23 cellular contexts compared by ENCODE assay signal in genomic region chr2:168622559-168622958, GRCh38.
DNase-seq lines count a peak whose midpoint lies in the region; ATAC-seq, FAIRE-seq and TF ChIP-seq lines count a peak whose summit lies in the region.
"Had no signal": no experiment of that assay in that cellular context is flagged by ENCODE, and none has a peak within 500 bp of the region (broad histone marks: within the 10 kb centered on the region; RNA-seq: fewer than 3 reads in every experiment).

No MANE protein-coding gene starts in this region.

- H3K36me3 ChIP-seq in bronchial epithelial cell (ENCODE audit: control insufficient read depth, insufficient read depth, low read length) (no peaks in the 10 kb centered on the region), pancreas (no peaks in the 10 kb centered on the region), WERI-Rb-1 (no peaks in the 10 kb centered on the region)
- H3K36me3 ChIP-seq: gastroesophageal sphincter, neutrophil had no signal

- H3K27ac ChIP-seq in pancreas: no peak overlapping the region
- no peak overlapping the region for H3K27ac ChIP-seq in WERI-Rb-1
- H3K27ac ChIP-seq in foreskin keratinocyte: no peak overlapping the region
- H3K27ac ChIP-seq: dorsolateral prefrontal cortex, gastroesophageal sphincter, neutrophil had no signal

- WGBS in pancreas, 2 donors: 23 to 28% methylated on average over 1 of the region's 1 CpG

- H3K9me3 ChIP-seq in pancreas (no peaks in the 10 kb centered on the region), WERI-Rb-1 (ENCODE audit: severe bottlenecking) (no peaks in the 10 kb centered on the region)
- H3K9me3 ChIP-seq: gastroesophageal sphincter, neutrophil had no signal

- H3K4me3 ChIP-seq in bronchial epithelial cell (ENCODE audit: low read depth, low read length) (no peak overlapping the region), pancreas (no peak overlapping the region), WERI-Rb-1 (ENCODE audit: low read depth, low read length) (no peak overlapping the region)
- H3K4me3 ChIP-seq: dorsolateral prefrontal cortex, gastroesophageal sphincter, GM23338 had no signal

- FAIRE-seq in bronchial epithelial cell (lab: Jason Lieb, UNC) (no peak), pancreas (lab: Jason Lieb, UNC) (no peak)

- intact Hi-C loops in pancreas (cut with DNase I): no loop called here

- TF ChIP-seq CTCF in bronchial epithelial cell (IDR thresholded peaks at IDR 0.05; ENCODE audit: insufficient read depth, low read length, severe bottlenecking) (no peak), pancreas (IDR thresholded peaks at IDR 0.05) (no peak), WERI-Rb-1 (IDR thresholded peaks at IDR 0.05; ENCODE audit: low read depth, low read length) (no peak), foreskin keratinocyte (conservative IDR thresholded peaks at IDR 0.05) (no peak)

- H3K4me1 ChIP-seq in pancreas (peaks cover 0 to 10% (median 5%) of the 10 kb centered on the region in 3 donors), foreskin keratinocyte (no peaks in the 10 kb centered on the region)

- ATAC-seq in GM18861 (IDR thresholded peaks at IDR 0.05; ENCODE audit: unreplicated experiment) (peak; percentile 42), HG03354 (IDR thresholded peaks at IDR 0.05; ENCODE audit: poor library complexity, severe bottlenecking, unreplicated experiment) (peak; percentile 47), pancreas (peak in 3 of 4 donors; percentile 56 to 65 (median 64)), foreskin keratinocyte (no peak)
- ATAC-seq: gastroesophageal sphincter; GM23338; right cardiac atrium; stimulated activated effector memory CD8-positive, alpha-beta T cell treated with anti-CD3 and anti-CD28 coated beads, Interleukin-12 subunit alpha, Interleukin-12 subunit beta, amount 100 ng/mL, for 72 hours had no signal

- no peaks in the 10 kb centered on the region for H3K27me3 ChIP-seq in bronchial epithelial cell (ENCODE audit: control insufficient read depth, insufficient read depth, low read length)
- no peaks in the 10 kb centered on the region for H3K27me3 ChIP-seq in pancreas
- no peaks in the 10 kb centered on the region for H3K27me3 ChIP-seq in WERI-Rb-1 (ENCODE audit: insufficient read depth, low read depth, severe bottlenecking)
- H3K27me3 ChIP-seq in foreskin keratinocyte: no peaks in the 10 kb centered on the region
- H3K27me3 ChIP-seq: dorsolateral prefrontal cortex, gastroesophageal sphincter, neutrophil had no signal

- DNase-seq in bronchial epithelial cell (ENCODE audit: low read depth) (peak; percentile 57), pancreas (no peak), WERI-Rb-1 (no peak), hippocampal formation (lab: John Stamatoyannopoulos, UW) (no peak), foreskin keratinocyte (no peak), occipital lobe (lab: John Stamatoyannopoulos, UW) (no peak)
- DNase-seq: activated CD4-positive, alpha-beta T cell treated with anti-CD3 and anti-CD28 coated beads, Interleukin-2, amount 10 ng/mL, durations not matched to agents 7 days and 5 days; activated CD8-positive, alpha-beta memory T cell treated with anti-CD3 and anti-CD28 coated beads, Interleukin-2, amount 50 U/mL, for 4 hours; activated effector memory CD4-positive, alpha-beta T cell treated with anti-CD3 and anti-CD28 coated beads, Interleukin-2, amount 50 U/mL, for 16 hours; dorsolateral prefrontal cortex; NCI-H1436 treated with DMSO at 0.1 percent for 48 hours; NCI-H748 treated with DMSO at 0.1 percent for 48 hours; OCI-M1; right cardiac atrium; SIG-M5; stimulated activated CD4-positive, alpha-beta T cell treated with anti-CD3 and anti-CD28 coated beads, Interleukin-15, amount 100 ng/mL, for 24 hours; T-helper 1 cell had no signal
